ENCODE assay signal across 8 cellular contexts in the genomic region with DNA sequence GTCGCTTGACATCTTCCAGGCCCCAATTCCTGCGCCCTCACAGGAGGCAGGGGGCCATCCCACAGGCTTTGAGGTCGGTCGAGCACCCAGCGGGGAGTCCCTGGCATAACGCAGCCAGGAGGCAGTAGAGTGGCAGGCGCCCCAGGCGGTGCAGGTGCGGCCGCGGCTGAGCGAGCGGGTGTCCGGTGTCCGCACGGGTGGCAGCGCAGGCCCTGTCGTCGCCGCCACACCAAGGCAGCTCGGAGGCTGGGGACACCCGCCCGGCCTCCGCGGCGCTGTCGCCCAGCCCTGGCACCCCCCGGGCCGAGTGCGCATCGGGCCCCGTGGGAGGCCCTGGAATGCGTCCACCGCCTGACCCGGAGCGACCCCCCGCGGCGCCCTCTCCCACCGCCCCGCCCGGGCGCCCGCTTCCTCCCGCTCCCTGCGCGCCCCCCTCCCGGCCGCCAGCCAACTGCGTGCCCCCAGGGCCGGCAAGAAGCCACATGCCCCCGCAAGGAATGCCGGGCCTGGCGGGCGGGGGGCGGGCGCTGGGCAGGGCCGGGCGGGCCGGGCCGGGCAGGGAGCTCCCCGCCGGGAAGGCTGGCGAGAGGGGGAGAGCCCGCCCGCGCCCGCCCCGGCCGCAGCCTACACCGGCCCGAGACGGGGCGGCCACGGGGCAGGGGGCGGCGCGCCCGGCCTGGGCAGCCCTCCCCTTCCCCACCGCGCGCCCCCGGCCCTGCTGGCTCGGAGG. TPM values are rescaled to one million over a fixed set of nuclear protein-coding genes. Genes with fewer than 3 reads are reported as not detected.
A peak's percentile ranks its signal among the peaks of the same experiment; 100 is the strongest.
DNase-seq lines count a peak whose midpoint lies in the region; ATAC-seq lines count a peak whose summit lies in the region.

No MANE protein-coding gene starts in this region.

- H3K36me3 Mint-ChIP-seq in T-helper 17 cell (ENCODE audit: low read depth) = peaks cover 13% of the 10 kb centered on the region

- DNase-seq in COLO668 (lab: John Stamatoyannopoulos, UW; ENCODE audit: unreplicated experiment) = peak; percentile 95
- no peak for DNase-seq in T-helper 17 cell
- peak; percentile 69 for DNase-seq in myocyte (ENCODE audit: low read depth)
- DNase-seq in T-helper 9 cell = no peak

- peaks cover 23% of the 10 kb centered on the region for H3K4me1 Mint-ChIP-seq in T-helper 17 cell

- H3K27ac Mint-ChIP-seq in T-helper 17 cell = no peak overlapping the region

- H3K4me3 Mint-ChIP-seq in T-helper 17 cell = peak overlapping the region; percentile 86

- H3K27me3 Mint-ChIP-seq in T-helper 17 cell = peaks cover 31% of the 10 kb centered on the region

- no peaks in the 10 kb centered on the region for H3K9me3 ChIP-seq in T-helper 17 cell (ENCODE audit: control insufficient read depth, low read length, poor library complexity, severe bottlenecking)

- ATAC-seq in HG03108 (IDR thresholded peaks at IDR 0.05; ENCODE audit: unreplicated experiment) (peak; percentile 70), T-helper 17 cell (peak; percentile 45), esophagus mucosa (peak; percentile 70), HG02610 (IDR thresholded peaks at IDR 0.05; ENCODE audit: unreplicated experiment) (no peak), GM19328 (IDR thresholded peaks at IDR 0.05; ENCODE audit: unreplicated experiment) (no peak)

RNA-seq across cellular contexts. Expression of a gene that starts 33.9 kb away (rescaled TPM):
- 1 to 10 TPM; 4.6 to 6.5 TPM for total RNA-seq in T-helper 17 cell
- 5.7 TPM for total RNA-seq in esophagus mucosa
- total RNA-seq in myocyte = 4.2 and 6.3 TPM in 2 replicates
- 5.5 TPM for polyA plus RNA-seq in myocyte (2012)

Comparison
In these comparisons a context has a peak if more than half of its experiments do, and no peak if none do; other contexts are left out.
1. DNase-seq: peak in COLO668 (single experiment) and myocyte (single experiment); none in T-helper 17 cell (0 of 3) and T-helper 9 cell (single experiment).
2. ATAC-seq: peak in HG03108 (single experiment), T-helper 17 cell (single experiment) and esophagus mucosa (single experiment); none in HG02610 (single experiment) and GM19328 (single experiment).